16 cellular contexts compared by ENCODE assay signal in the genomic region with DNA sequence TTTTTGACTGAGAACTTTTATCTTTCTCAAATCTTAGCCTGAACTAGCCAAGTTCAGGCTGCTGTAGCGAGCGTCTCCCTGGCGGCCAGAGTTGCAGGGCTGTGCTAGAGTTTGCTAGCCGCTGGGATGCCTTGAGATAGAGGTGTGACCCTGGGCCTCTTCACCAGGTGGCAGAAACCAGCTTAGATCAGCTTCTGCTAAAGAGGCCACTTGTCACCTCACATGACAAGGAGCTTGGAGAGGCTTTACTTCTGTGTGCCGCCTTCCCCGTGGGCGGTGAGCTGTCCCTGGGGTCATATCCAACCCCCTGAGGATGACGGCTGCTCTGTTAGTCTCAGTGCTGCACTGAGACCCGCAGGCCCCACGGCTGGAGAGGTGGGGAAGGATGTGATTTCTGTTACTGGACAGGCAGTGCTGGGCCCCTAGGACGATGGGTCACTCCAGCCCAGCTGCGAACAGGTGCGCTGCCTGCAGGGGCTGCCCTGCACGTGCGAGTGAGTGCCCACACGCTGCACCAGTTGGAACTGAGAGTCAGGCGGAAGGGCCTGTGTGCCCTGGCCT.
DNase-seq lines count a peak whose midpoint lies in the region; ATAC-seq and TF ChIP-seq lines count a peak whose summit lies in the region.
"Had no signal": no experiment of that assay in that cellular context is flagged by ENCODE, and none has a peak within 500 bp of the region (broad histone marks: within the 10 kb centered on the region; RNA-seq: fewer than 3 reads in every experiment).

No MANE protein-coding gene starts in this region.

- intact Hi-C loops in mammary epithelial cell (cut with micrococcal nuclease), result no loop called here

- H3K4me3 ChIP-seq in BLaER1 treated with 17β-estradiol and CSF1 and Interleukin-3, amounts not matched to agents 10 nM and 100 nM, result no peak overlapping the region
- no peak overlapping the region for H3K4me3 ChIP-seq in mammary epithelial cell (replicated peaks in 1 of 3; ENCODE audit: insufficient read depth in 1 of 3, low read depth in 2 of 3, low read length in 3 of 3)

- peak overlapping the region in 8 of 11 experiments; percentile 11 to 49 (median 35); a peak in 9 of 22 replicates for H3K9ac ChIP-seq in BLaER1 treated with 17β-estradiol and CSF1 and Interleukin-3, amounts not matched to agents 10 nM and 100 nM
- H3K9ac ChIP-seq in mammary epithelial cell (ENCODE audit: insufficient read depth, low read length), result no peak overlapping the region

- DNase-seq in GM13976 (ENCODE audit: low spot score) (peak; percentile 60), NCI-H524 treated with DMSO at 0.1 percent for 48 hours (lab: John Stamatoyannopoulos, UW) (peak; percentile 79), memory B cell (ENCODE audit: low spot score in 2 of 2) (no peak), mammary epithelial cell (no peak)
- DNase-seq: glutamatergic neuron; MV-4-11; naive thymus-derived CD4-positive, alpha-beta T cell; NK-92 treated with Interleukin-12 subunit alpha and Interleukin-12 subunit beta, amount 100 ng/mL, for 24 hours; SIG-M5; stimulated activated CD4-positive, alpha-beta T cell treated with anti-CD3 and anti-CD28 coated beads, Interleukin-4, amount 100 ng/mL, for 4 hours; stimulated activated naive CD4-positive, alpha-beta T cell had no signal

- H3K4me1 ChIP-seq in BLaER1 treated with 17β-estradiol and CSF1 and Interleukin-3, amounts not matched to agents 10 nM and 100 nM, result peaks cover 53 to 67% (median 60%) of the 10 kb centered on the region in 10 experiments
- H3K4me1 ChIP-seq in mammary epithelial cell (ENCODE audit: insufficient read depth, low read length), result no peaks in the 10 kb centered on the region

- H4K20me1 ChIP-seq in BLaER1 treated with 17β-estradiol and CSF1 and Interleukin-3, amounts not matched to agents 10 nM and 100 nM, result peaks cover 87 to 100% (median 95%) of the 10 kb centered on the region in 11 experiments
- H4K20me1 ChIP-seq in mammary epithelial cell (ENCODE audit: insufficient read depth, low read length), result no peaks in the 10 kb centered on the region

- no TSS peak for BruUV-seq in mammary epithelial cell (replicated peaks; lab: Mats Ljungman, UMichigan)

- peak overlapping the region; percentile 24 for H3K27ac Mint-ChIP-seq in memory B cell
- H3K27ac Mint-ChIP-seq: naive thymus-derived CD4-positive, alpha-beta T cell had no signal

- no peak for TF ChIP-seq CTCF in GM13976 (IDR thresholded peaks at IDR 0.05; ENCODE audit: borderline replicate concordance, control extremely low read depth, extremely low read depth, insufficient read depth, missing control alignments)
- no peak for TF ChIP-seq CTCF in mammary epithelial cell (conservative IDR thresholded peaks at IDR 0.05 in 1 of 2, IDR thresholded peaks at IDR 0.05 in 1 of 2; ENCODE audit: extremely low read depth in 1 of 2, insufficient read depth in 1 of 2, low read depth in 1 of 2, low read length in 2 of 2)

- in situ Hi-C loops in GM13976 (cut with MboI; ENCODE audit: low sequenced_read_pairs, unreplicated experiment), result no loop called here
- in situ Hi-C loops in mammary epithelial cell (cut with MboI; ENCODE audit: low sequenced_read_pairs in 2 of 2), result no loop called here

- H3K36me3 Mint-ChIP-seq in memory B cell, result peaks cover 19% of the 10 kb centered on the region

- ATAC-seq in memory B cell (ENCODE audit: low read depth) (peak; percentile 63), HG03039 (IDR thresholded peaks at IDR 0.05; ENCODE audit: unreplicated experiment) (no peak), GM18868 (IDR thresholded peaks at IDR 0.05; ENCODE audit: unreplicated experiment) (no peak), GM21528 (IDR thresholded peaks at IDR 0.05; ENCODE audit: low FRiP score, unreplicated experiment) (no peak)
- ATAC-seq: naive thymus-derived CD4-positive, alpha-beta T cell; sciatic nerve had no signal

- H3K4me1 Mint-ChIP-seq in memory B cell, result peaks cover 42% of the 10 kb centered on the region

- H3K9me3 ChIP-seq in BLaER1 treated with 17β-estradiol and CSF1 and Interleukin-3, amounts not matched to agents 10 nM and 100 nM (replicated peaks in 1 of 11), result peaks cover 0 to 6% (median 0%) of the 10 kb centered on the region in 11 experiments; a peak in 1 of 22 replicates
- H3K9me3 ChIP-seq in mammary epithelial cell (replicated peaks; ENCODE audit: insufficient read depth, low read length), result no peaks in the 10 kb centered on the region

- peaks cover 1% of the 10 kb centered on the region for H3K9me3 Mint-ChIP-seq in memory B cell

- WGBS in mammary epithelial cell (ENCODE audit: low coverage, missing lambda C conversion rate), result 80% methylated on average over 17 of the region's 17 CpGs

- H2AFZ ChIP-seq in mammary epithelial cell (ENCODE audit: low read depth, low read length), result no peak overlapping the region

- H3K4me2 ChIP-seq in BLaER1 treated with 17β-estradiol and CSF1 and Interleukin-3, amounts not matched to agents 10 nM and 100 nM, result peak overlapping the region; percentile 73 to 90 (median 84)
- no peak overlapping the region for H3K4me2 ChIP-seq in mammary epithelial cell (ENCODE audit: insufficient read depth, low read depth, low read length)

- H3K4me3 Mint-ChIP-seq in memory B cell, result no peak overlapping the region
- H3K4me3 Mint-ChIP-seq: naive thymus-derived CD4-positive, alpha-beta T cell had no signal

- CTCF ChIA-PET in mammary epithelial cell (lab: Charles Lee; ENCODE audit: low non-redundant PET), result no interaction called here

- no peaks in the 10 kb centered on the region for H3K27me3 Mint-ChIP-seq in memory B cell
- H3K27me3 Mint-ChIP-seq: naive thymus-derived CD4-positive, alpha-beta T cell had no signal

- H3K79me2 ChIP-seq in mammary epithelial cell (ENCODE audit: insufficient read depth, low read length), result peaks cover 93% of the 10 kb centered on the region

- peak overlapping the region in 2 of 11 experiments; percentile 6 to 25; a peak in 1 of 22 replicates for H3K27ac ChIP-seq in BLaER1 treated with 17β-estradiol and CSF1 and Interleukin-3, amounts not matched to agents 10 nM and 100 nM
- no peak overlapping the region for H3K27ac ChIP-seq in mammary epithelial cell (ENCODE audit: insufficient read depth, low read depth, low read length)

- H3K36me3 ChIP-seq in BLaER1 treated with 17β-estradiol and CSF1 and Interleukin-3, amounts not matched to agents 10 nM and 100 nM, result peaks cover 9 to 41% (median 29%) of the 10 kb centered on the region in 11 experiments; a peak in 19 of 22 replicates
- peaks cover 2% of the 10 kb centered on the region for H3K36me3 ChIP-seq in mammary epithelial cell (ENCODE audit: insufficient read depth, low read length)

- H3K27me3 ChIP-seq in BLaER1 treated with 17β-estradiol and CSF1 and Interleukin-3, amounts not matched to agents 10 nM and 100 nM, result no peaks in the 10 kb centered on the region
- H3K27me3 ChIP-seq in mammary epithelial cell (ENCODE audit: insufficient read depth, low read length), result no peaks in the 10 kb centered on the region

- dilution Hi-C loops in mammary epithelial cell (cut with HindIII; ENCODE audit: low sequenced_read_pairs), result no loop called here

Comparison
In these comparisons a context has a peak if more than half of its experiments do, and no peak if none do; other contexts are left out.
1. DNase-seq: peak in GM13976 (single experiment) and NCI-H524 treated with DMSO at 0.1 percent for 48 hours (single experiment); none in memory B cell (0 of 2) and mammary epithelial cell (single experiment).